17 cellular contexts compared by ENCODE assay signal in the genomic region with DNA sequence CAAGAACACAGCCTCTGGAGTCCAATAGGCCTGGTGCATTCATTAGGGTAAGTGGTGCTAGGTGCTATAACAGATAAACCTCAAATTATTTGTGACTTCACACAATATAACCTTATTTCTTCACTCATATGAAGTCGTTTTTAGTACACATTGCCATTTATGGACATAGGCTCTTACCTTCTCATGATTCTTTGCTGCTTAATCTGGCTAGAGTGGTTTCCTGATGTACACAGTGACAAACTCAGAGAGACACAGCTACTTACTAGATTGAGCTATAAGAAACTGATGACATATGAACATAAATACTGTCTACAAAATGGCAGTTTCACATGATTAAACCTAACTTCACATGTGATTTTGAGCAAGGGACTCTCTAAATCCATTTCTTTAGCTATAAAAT. TPM values are rescaled to one million over a fixed set of nuclear protein-coding genes. Genes with fewer than 3 reads are reported as not detected.
DNase-seq lines count a peak whose midpoint lies in the region; ATAC-seq, FAIRE-seq and TF ChIP-seq lines count a peak whose summit lies in the region.
"Had no signal": no experiment of that assay in that cellular context is flagged by ENCODE, and none has a peak within 500 bp of the region (broad histone marks: within the 10 kb centered on the region; RNA-seq: fewer than 3 reads in every experiment).

No MANE protein-coding gene starts in this region.

- H3K4me2 ChIP-seq in PC-3 (ENCODE audit: low read length) = no peak overlapping the region

- H3K4me3 Mint-ChIP-seq in T-helper 1 cell treated with Interleukin-12 subunit alpha and Interleukin-12 subunit beta and Interleukin-4 antibody, amounts not matched to agents 30 μg/mL and 1 μg/mL, for 36 hours = no peak overlapping the region
- H3K4me3 Mint-ChIP-seq: CD14-positive monocyte; CD8-positive, alpha-beta memory T cell; H9 had no signal

- H3K27ac Mint-ChIP-seq in T-helper 1 cell treated with Interleukin-12 subunit alpha and Interleukin-12 subunit beta and Interleukin-4 antibody, amounts not matched to agents 30 μg/mL and 1 μg/mL, for 36 hours = peak overlapping the region; percentile 52
- H3K27ac Mint-ChIP-seq: CD14-positive monocyte, H9 had no signal

- intact Hi-C loops in PC-3 (cut with micrococcal nuclease) = no loop called here

- ATAC-seq in PC-3 (no peak), GM21360 (IDR thresholded peaks at IDR 0.05; ENCODE audit: unreplicated experiment) (no peak), GM21786 (IDR thresholded peaks at IDR 0.05; ENCODE audit: unreplicated experiment) (no peak)

- H3F3A ChIP-seq in PC-3 (ENCODE audit: low read length, unreplicated experiment) = no peaks in the 10 kb centered on the region

- no peak overlapping the region for H3K9ac ChIP-seq in PC-3 (ENCODE audit: low read length)

- FAIRE-seq in GM19239 (lab: Jason Lieb, UNC) = peak; percentile 28

- H3K9me3 ChIP-seq in PC-3 (ENCODE audit: low read length) = no peaks in the 10 kb centered on the region
- H3K9me3 ChIP-seq: Caco-2 had no signal

- no peak overlapping the region for H3K27ac ChIP-seq in PC-3 (ENCODE audit: low read length)
- H3K27ac ChIP-seq: 22Rv1 had no signal

- H3K36me3 ChIP-seq in PC-3 (ENCODE audit: low read depth, low read length) = no peaks in the 10 kb centered on the region

- no peak for TF ChIP-seq CTCF in PC-3 (conservative IDR thresholded peaks at IDR 0.05; ENCODE audit: low read depth, low read length)

- H3K4me1 Mint-ChIP-seq in T-helper 1 cell treated with Interleukin-12 subunit alpha and Interleukin-12 subunit beta and Interleukin-4 antibody, amounts not matched to agents 30 μg/mL and 1 μg/mL, for 36 hours (ENCODE audit: low read depth) = peaks cover 21% of the 10 kb centered on the region
- H3K4me1 Mint-ChIP-seq: H9 had no signal

- H3K4me1 ChIP-seq in PC-3 (ENCODE audit: insufficient read depth, low read length) = no peaks in the 10 kb centered on the region

- H3K36me3 Mint-ChIP-seq in T-helper 1 cell treated with Interleukin-12 subunit alpha and Interleukin-12 subunit beta and Interleukin-4 antibody, amounts not matched to agents 30 μg/mL and 1 μg/mL, for 36 hours (ENCODE audit: low read depth) = peaks cover 43% of the 10 kb centered on the region
- H3K36me3 Mint-ChIP-seq: CD14-positive monocyte had no signal

- DNase-seq in T-helper 1 cell (no peak), GM19239 (ENCODE audit: insufficient read length, low spot score) (no peak), PC-3 (no peak), SHP77 treated with DMSO at 0.1 percent for 48 hours (lab: John Stamatoyannopoulos, UW) (no peak)
- no peak for DNase-seq in central memory CD4-positive, alpha-beta T cell
- DNase-seq: Caco-2; CD8-positive, alpha-beta memory T cell; DND-41; GDM1; GOT3; H9; Karpas-422 had no signal

- H3K9me2 ChIP-seq in PC-3 (replicated peaks; ENCODE audit: low read length) = no peaks in the 10 kb centered on the region

- H2AFZ ChIP-seq in PC-3 (ENCODE audit: low read length) = peak overlapping the region; percentile 37; the same call in 1 of the 2 replicates

- no TSS peak for BruUV-seq in PC-3 (replicated peaks; lab: Mats Ljungman, UMichigan)

- no peak overlapping the region for H3K4me3 ChIP-seq in PC-3 (ENCODE audit: low read length)

- no peaks in the 10 kb centered on the region for H3K9me3 Mint-ChIP-seq in T-helper 1 cell treated with Interleukin-12 subunit alpha and Interleukin-12 subunit beta and Interleukin-4 antibody, amounts not matched to agents 30 μg/mL and 1 μg/mL, for 36 hours
- H3K9me3 Mint-ChIP-seq: CD8-positive, alpha-beta memory T cell had no signal

- no peaks in the 10 kb centered on the region for H3K27me3 Mint-ChIP-seq in T-helper 1 cell treated with Interleukin-12 subunit alpha and Interleukin-12 subunit beta and Interleukin-4 antibody, amounts not matched to agents 30 μg/mL and 1 μg/mL, for 36 hours (ENCODE audit: low read depth)
- H3K27me3 Mint-ChIP-seq: CD8-positive, alpha-beta memory T cell had no signal

- no peaks in the 10 kb centered on the region for H3K79me2 ChIP-seq in PC-3 (ENCODE audit: low read length)

- no peaks in the 10 kb centered on the region for H4K20me1 ChIP-seq in PC-3 (ENCODE audit: low read length)

- POLR2A ChIA-PET in PC-3 (lab: Charles Lee; ENCODE audit: unreplicated experiment) = no interaction called here

- no peaks in the 10 kb centered on the region for H3K27me3 ChIP-seq in PC-3 (ENCODE audit: low read length)

- CTCF ChIA-PET in PC-3 (lab: Charles Lee) = interaction anchor here (0.5 kb wide), 1 partner anchor 82 kb away, joined by 3 read pairs; no protein-coding TSS in a partner anchor

RNA-seq across cellular contexts. Expression of a gene that starts 14.2 kb away (rescaled TPM):
- 185 and 189 TPM in 2 replicates for total RNA-seq in PC-3 (2014; rRNA removed)
